ENCODE assay signal across 12 cellular contexts in the genomic region with DNA sequence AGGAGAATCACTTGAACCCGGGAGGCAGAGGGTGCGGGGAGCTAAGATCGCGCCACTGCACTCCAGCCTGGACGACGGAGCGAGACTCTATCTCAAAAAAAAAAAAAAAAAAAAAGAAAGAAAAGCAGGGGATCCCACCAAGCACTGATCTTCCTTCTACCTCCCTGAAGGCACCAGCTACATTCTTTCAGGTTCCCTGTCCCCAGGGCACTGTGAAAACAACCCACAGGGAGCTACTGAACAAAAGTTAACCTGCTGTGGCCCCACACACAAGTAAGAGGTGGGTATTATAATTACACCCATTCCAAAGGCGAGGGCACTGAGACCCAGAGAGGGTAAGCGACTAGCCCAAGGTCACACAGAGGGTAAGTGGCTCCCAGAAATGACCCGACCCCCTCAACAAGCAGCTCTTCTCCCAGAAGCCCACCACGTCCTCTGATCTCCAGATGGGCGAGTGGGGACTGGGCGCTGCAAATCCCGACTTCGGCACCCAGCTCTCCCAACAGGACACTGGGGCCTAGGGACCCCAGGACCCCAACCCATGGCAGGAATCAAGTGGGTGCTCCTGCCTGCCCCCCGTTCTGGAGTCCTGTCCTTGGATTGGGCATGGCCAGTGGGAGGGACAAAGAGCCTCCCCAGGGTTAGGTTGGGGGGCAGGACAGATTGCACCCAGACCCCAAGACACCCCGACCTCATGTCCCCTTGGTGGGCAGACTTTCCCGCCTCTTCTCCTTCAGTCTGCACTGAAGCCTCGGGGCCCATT. TPM values are rescaled to one million over a fixed set of nuclear protein-coding genes. Genes with fewer than 3 reads are reported as not detected.
A peak's percentile ranks its signal among the peaks of the same experiment; 100 is the strongest.
DNase-seq lines count a peak whose midpoint lies in the region; ATAC-seq, FAIRE-seq and TF ChIP-seq lines count a peak whose summit lies in the region.
"Had no signal": no experiment of that assay in that cellular context is flagged by ENCODE, and none has a peak within 500 bp of the region (broad histone marks: within the 10 kb centered on the region; RNA-seq: fewer than 3 reads in every experiment).

No MANE protein-coding gene starts in this region.

- H3K36me3 Mint-ChIP-seq in stimulated activated naive CD8-positive, alpha-beta T cell treated with anti-CD3 and anti-CD28 coated beads, Interleukin-15, Interleukin-2, amounts not matched to agents 100 ng/mL and 50 ng/mL, for 24 hours (ENCODE audit: low read depth), result peaks cover 7% of the 10 kb centered on the region

- peaks cover 71% of the 10 kb centered on the region for H3K79me2 ChIP-seq in hepatocyte

- WGBS in hepatocyte (ENCODE audit: low lambda C conversion rate, missing lambda C conversion rate), result 95% methylated on average over 14 of the region's 19 CpGs
- 89 to 91% (median 90%) methylated on average over 19 of the region's 19 CpGs for WGBS in small intestine, 3 donors

- no peak for DNase-seq in stimulated activated naive CD8-positive, alpha-beta T cell treated with anti-CD3 and anti-CD28 coated beads, Interleukin-15, Interleukin-2, amounts not matched to agents 100 U/mL and 50 U/mL, for 24 hours
- DNase-seq in SJSA1 (ENCODE audit: low read depth in 1 of 2, low spot score in 2 of 2) (no peak), hepatocyte (ENCODE audit: low spot score) (no peak), left lobe of liver (ENCODE audit: low spot score) (no peak), small intestine (no peak)
- DNase-seq: activated CD8-positive, alpha-beta memory T cell treated with anti-CD3 and anti-CD28 coated beads for 24 hours; left colon; SIG-M5 had no signal

- peaks cover 63% of the 10 kb centered on the region for H3K36me3 ChIP-seq in SJSA1
- H3K36me3 ChIP-seq in hepatocyte (replicated peaks; ENCODE audit: insufficient read depth, low read depth), result no peaks in the 10 kb centered on the region
- H3K36me3 ChIP-seq in small intestine (ENCODE audit: control insufficient read depth in 2 of 2, insufficient read depth in 2 of 2, low read length in 2 of 2), result no peaks in the 10 kb centered on the region

- ATAC-seq in stimulated activated naive CD8-positive, alpha-beta T cell treated with anti-CD3 and anti-CD28 coated beads, Interleukin-15, Interleukin-2, amounts not matched to agents 100 U/mL and 50 U/mL, for 24 hours, result no peak
- no peak for ATAC-seq in left lobe of liver
- no peak for ATAC-seq in HG03342 (IDR thresholded peaks at IDR 0.05; ENCODE audit: unreplicated experiment)
- ATAC-seq in HG02870 (IDR thresholded peaks at IDR 0.05; ENCODE audit: unreplicated experiment), result no peak
- ATAC-seq: left colon had no signal

- H3K4me1 ChIP-seq in SJSA1 (replicated peaks) (peaks cover 18% of the 10 kb centered on the region), hepatocyte (ENCODE audit: insufficient read depth) (no peaks in the 10 kb centered on the region), small intestine (ENCODE audit: control insufficient read depth in 2 of 2, insufficient read depth in 1 of 2, low read depth in 1 of 2, low read length in 1 of 2) (peaks cover 2 to 5% of the 10 kb centered on the region in 2 donors)

- TF ChIP-seq CTCF in hepatocyte (IDR thresholded peaks at IDR 0.05; ENCODE audit: poor library complexity), result no peak

- H3K27ac ChIP-seq in SJSA1 (no peak overlapping the region), hepatocyte (no peak overlapping the region), small intestine (ENCODE audit: low read depth in 1 of 2, low read length in 1 of 2) (no peak overlapping the region)

- H3K9me2 ChIP-seq in hepatocyte (replicated peaks; ENCODE audit: insufficient read depth), result no peaks in the 10 kb centered on the region

- no peaks in the 10 kb centered on the region for H3K27me3 Mint-ChIP-seq in stimulated activated naive CD8-positive, alpha-beta T cell treated with anti-CD3 and anti-CD28 coated beads, Interleukin-15, Interleukin-2, amounts not matched to agents 100 ng/mL and 50 ng/mL, for 24 hours

- H3K27me3 ChIP-seq in SJSA1 (replicated peaks) (no peaks in the 10 kb centered on the region), hepatocyte (no peaks in the 10 kb centered on the region), small intestine (ENCODE audit: control insufficient read depth in 2 of 2, insufficient read depth in 2 of 2, low read length in 2 of 2) (no peaks in the 10 kb centered on the region)

- no peak for FAIRE-seq in small intestine (lab: Jason Lieb, UNC)
- FAIRE-seq: urothelium cell line had no signal

- peaks cover 5% of the 10 kb centered on the region for H4K20me1 ChIP-seq in hepatocyte (ENCODE audit: insufficient read depth, poor library complexity, severe bottlenecking)

- H3K4me3 ChIP-seq in SJSA1, result peak overlapping the region; percentile 98
- H3K4me3 ChIP-seq in hepatocyte, result no peak overlapping the region
- no peak overlapping the region for H3K4me3 ChIP-seq in small intestine (ENCODE audit: low read depth in 1 of 2, low read length in 2 of 2)

- peak overlapping the region; percentile 84 for H3K4me3 Mint-ChIP-seq in stimulated activated naive CD8-positive, alpha-beta T cell treated with anti-CD3 and anti-CD28 coated beads, Interleukin-15, Interleukin-2, amounts not matched to agents 100 ng/mL and 50 ng/mL, for 24 hours

- H2AFZ ChIP-seq in hepatocyte, result no peak overlapping the region

- H3K4me1 Mint-ChIP-seq in stimulated activated naive CD8-positive, alpha-beta T cell treated with anti-CD3 and anti-CD28 coated beads, Interleukin-15, Interleukin-2, amounts not matched to agents 100 ng/mL and 50 ng/mL, for 24 hours (ENCODE audit: low read depth), result peaks cover 26% of the 10 kb centered on the region

- H3K4me2 ChIP-seq in hepatocyte, result peak overlapping the region; percentile 98

- peak overlapping the region; percentile 7 for H3K27ac Mint-ChIP-seq in stimulated activated naive CD8-positive, alpha-beta T cell treated with anti-CD3 and anti-CD28 coated beads, Interleukin-15, Interleukin-2, amounts not matched to agents 100 ng/mL and 50 ng/mL, for 24 hours

- H3K9me3 Mint-ChIP-seq in stimulated activated naive CD8-positive, alpha-beta T cell treated with anti-CD3 and anti-CD28 coated beads, Interleukin-15, Interleukin-2, amounts not matched to agents 100 ng/mL and 50 ng/mL, for 24 hours, result no peaks in the 10 kb centered on the region

- H3K9me3 ChIP-seq in SJSA1 (replicated peaks) (0 out of 2 replicates have a peak, but pooled peaks cover 2% of the 10 kb centered on the region), hepatocyte (ENCODE audit: low read depth) (no peaks in the 10 kb centered on the region), small intestine (ENCODE audit: control insufficient read depth, low read depth) (no peaks in the 10 kb centered on the region)

RNA-seq across cellular contexts. Expression of a gene that starts 2.4 kb away (rescaled TPM):
- 275 and 316 TPM in 2 replicates for total RNA-seq in SJSA1 (2014; rRNA removed; shearing (Covaris generic))
- total RNA-seq in hepatocyte, result 44.7 and 48.4 TPM in 2 replicates
- 28.9 and 42.0 TPM in 2 replicates for polyA plus RNA-seq in hepatocyte
- 7.4 TPM for total RNA-seq in left lobe of liver
- 10 to 100 TPM in 1 of 3 donors, 1 to 10 TPM in 2; 7.3 to 69.3 (median 9.8) TPM for polyA plus RNA-seq in small intestine

RNA-seq across cellular contexts. Expression of a gene that starts 21.5 kb away (rescaled TPM):
- total RNA-seq in SJSA1 (2014; rRNA removed; shearing (Covaris generic)), result 112 and 132 TPM in 2 replicates
- total RNA-seq in hepatocyte (126 and 129 TPM in 2 replicates), left lobe of liver (52.1 TPM)
- polyA plus RNA-seq in hepatocyte (229 and 299 TPM in 2 replicates), small intestine (10 to 100 TPM; 12.1 to 40.4 (median 17.8) TPM)

RNA-seq across cellular contexts. Expression of a gene that starts 27.0 kb away (rescaled TPM):
- 48.8 and 86.2 TPM in 2 replicates for total RNA-seq in SJSA1 (2014; rRNA removed; shearing (Covaris generic))
- total RNA-seq in hepatocyte (38.3 and 47.4 TPM in 2 replicates), left lobe of liver (63.9 TPM)
- polyA plus RNA-seq in hepatocyte (188 and 213 TPM in 2 replicates), small intestine (100 to 1,000 TPM in 2 of 3 donors, 10 to 100 TPM in 1; 93.2 to 160 (median 107) TPM)
